ENCODE assay signal across 20 cellular contexts in the genomic region with DNA sequence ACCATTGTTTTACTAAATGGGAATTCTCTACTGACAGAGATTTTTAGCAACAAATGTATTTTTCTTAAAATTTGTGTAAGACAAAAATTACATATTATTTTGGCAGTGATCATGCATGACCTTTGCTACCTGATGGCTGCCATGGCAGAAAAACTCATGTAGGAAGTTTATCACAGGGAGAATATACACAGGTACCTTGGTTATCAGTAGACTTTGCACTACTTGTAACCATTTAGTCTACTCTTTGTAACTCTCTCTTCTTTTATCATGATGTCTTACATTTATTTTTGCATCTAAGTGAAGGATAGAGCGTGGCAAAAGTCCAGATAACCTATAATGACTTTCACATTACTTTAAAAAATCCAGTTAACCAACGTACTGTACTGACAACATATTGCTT. TPM values are rescaled to one million over a fixed set of nuclear protein-coding genes. Genes with fewer than 3 reads are reported as not detected.
A peak's percentile ranks its signal among the peaks of the same experiment; 100 is the strongest.
DNase-seq lines count a peak whose midpoint lies in the region; ATAC-seq, FAIRE-seq and TF ChIP-seq lines count a peak whose summit lies in the region.
"Had no signal": no experiment of that assay in that cellular context is flagged by ENCODE, and none has a peak within 500 bp of the region (broad histone marks: within the 10 kb centered on the region; RNA-seq: fewer than 3 reads in every experiment).

No MANE protein-coding gene starts in this region.

- BruUV-seq in MCF 10A (replicated peaks; lab: Mats Ljungman, UMichigan) (no TSS peak), HepG2 (replicated peaks; lab: Mats Ljungman, UMichigan) (no TSS peak)

- TF ChIP-seq RAD21 in HepG2 (CRISPR knock-in tag; IDR thresholded peaks at IDR 0.05): no peak

- no peak for FAIRE-seq in HepG2 (lab: Jason Lieb, UNC)

- no peaks in the 10 kb centered on the region for H3K27me3 ChIP-seq in HepG2 (ENCODE audit: control insufficient read depth in 1 of 2, insufficient read depth in 2 of 2, low read length in 2 of 2)
- no peaks in the 10 kb centered on the region for H3K27me3 ChIP-seq in tibial nerve
- H3K27me3 ChIP-seq: BLaER1, vagina had no signal

- H3K4me3 Mint-ChIP-seq in activated naive CD8-positive, alpha-beta T cell treated with anti-CD3 and anti-CD28 coated beads, Interleukin-2, amount 10 ng/mL, durations not matched to agents 7 days and 5 days: peak overlapping the region; percentile 58
- H3K4me3 Mint-ChIP-seq in activated naive CD8-positive, alpha-beta T cell treated with anti-CD3 and anti-CD28 coated beads for 36 hours: no peak overlapping the region
- H3K4me3 Mint-ChIP-seq in MCF 10A (ENCODE audit: unreplicated experiment) (no peak overlapping the region), type B pancreatic cell (no peak overlapping the region)
- H3K4me3 Mint-ChIP-seq: activated CD4-positive, alpha-beta T cell treated with anti-CD3 and anti-CD28 coated beads for 36 hours; central memory CD8-positive, alpha-beta T cell; memory B cell; nephron had no signal

- in situ Hi-C loops in HepG2 (cut with HindIII; ENCODE audit: extremely low pct_ligation_motif_present, low pct_unique_long_range_greater_than_20kb): no loop called here

- H3K4me1 Mint-ChIP-seq in activated naive CD8-positive, alpha-beta T cell treated with anti-CD3 and anti-CD28 coated beads, Interleukin-2, amount 10 ng/mL, durations not matched to agents 7 days and 5 days: peaks cover 23% of the 10 kb centered on the region
- peaks cover 26% of the 10 kb centered on the region for H3K4me1 Mint-ChIP-seq in activated naive CD8-positive, alpha-beta T cell treated with anti-CD3 and anti-CD28 coated beads for 36 hours
- H3K4me1 Mint-ChIP-seq in MCF 10A (ENCODE audit: insufficient read depth, unreplicated experiment): peaks cover 38% of the 10 kb centered on the region
- peaks cover 3% of the 10 kb centered on the region for H3K4me1 Mint-ChIP-seq in type B pancreatic cell (ENCODE audit: unreplicated experiment)

- no peaks in the 10 kb centered on the region for H4K20me1 ChIP-seq in HepG2 (ENCODE audit: insufficient read depth, low read length)

- TF ChIP-seq POLR2A in HepG2 (IDR thresholded peaks at IDR 0.05; ENCODE audit: insufficient read depth in 1 of 2, low read depth in 2 of 2, low read length in 2 of 2) (no peak), tibial nerve (IDR thresholded peaks at IDR 0.05) (no peak)

- no peak for DNase-seq in activated naive CD8-positive, alpha-beta T cell treated with anti-CD3 and anti-CD28 coated beads, Interleukin-2, amount 10 ng/mL, durations not matched to agents 7 days and 5 days
- no peak for DNase-seq in activated naive CD8-positive, alpha-beta T cell treated with anti-CD3 and anti-CD28 coated beads for 36 hours
- DNase-seq in MCF 10A (ENCODE audit: unreplicated experiment) (no peak), HepG2 (ENCODE audit: low spot score) (no peak), type B pancreatic cell (ENCODE audit: extremely low spot score, unreplicated experiment) (no peak), tibial nerve (ENCODE audit: low spot score in 2 of 2) (no peak), NCI-H1105 treated with DMSO at 0.1 percent for 48 hours (lab: John Stamatoyannopoulos, UW) (no peak)
- DNase-seq in activated effector memory CD4-positive, alpha-beta T cell treated with Interleukin-2 at 50 U/mL for 16 hours: no peak
- DNase-seq: amygdala; islet precursor cell; NCI-H1417; posterior cingulate gyrus; stimulated activated CD4-positive, alpha-beta T cell treated with anti-CD3 and anti-CD28 coated beads, Interleukin-4, amount 100 ng/mL, for 1 hour had no signal

- no peaks in the 10 kb centered on the region for H3K27me3 Mint-ChIP-seq in activated naive CD8-positive, alpha-beta T cell treated with anti-CD3 and anti-CD28 coated beads, Interleukin-2, amount 10 ng/mL, durations not matched to agents 7 days and 5 days
- H3K27me3 Mint-ChIP-seq in activated naive CD8-positive, alpha-beta T cell treated with anti-CD3 and anti-CD28 coated beads for 36 hours: no peaks in the 10 kb centered on the region
- H3K27me3 Mint-ChIP-seq in MCF 10A (ENCODE audit: insufficient read depth, unreplicated experiment) (no peaks in the 10 kb centered on the region), type B pancreatic cell (no peaks in the 10 kb centered on the region)
- H3K27me3 Mint-ChIP-seq: activated CD4-positive, alpha-beta T cell treated with anti-CD3 and anti-CD28 coated beads for 36 hours; central memory CD8-positive, alpha-beta T cell; memory B cell had no signal

- no peak overlapping the region for H3K4me2 ChIP-seq in HepG2 (ENCODE audit: low read depth, low read length)
- H3K4me2 ChIP-seq: BLaER1 had no signal

- no peak overlapping the region for H3K27ac ChIP-seq in HepG2 (ENCODE audit: extremely low read length, insufficient read depth, low read length)
- H3K27ac ChIP-seq in tibial nerve: peak overlapping the region in 1 of 4 donors; percentile 74
- H3K27ac ChIP-seq: BLaER1, vagina had no signal

- H3K9me3 ChIP-seq in HepG2 (ENCODE audit: low read length) (no peaks in the 10 kb centered on the region), tibial nerve (no peaks in the 10 kb centered on the region)
- H3K9me3 ChIP-seq: vagina had no signal

- POLR2A ChIA-PET in activated naive CD8-positive, alpha-beta T cell treated with anti-CD3 and anti-CD28 coated beads, Interleukin-2, amount 10 ng/mL, durations not matched to agents 7 days and 5 days (lab: Charles Lee): no interaction called here
- POLR2A ChIA-PET in MCF 10A (lab: Yijun Ruan, JAX): interaction anchor here (0.8 to 7.3 kb wide), 12 partner anchors 11 to 289 kb away, joined by 3 to 71 read pairs (median 5); a partner anchor contains a TSS
- POLR2A ChIA-PET in HepG2 (lab: Yijun Ruan, JAX): no interaction called here

- 93% methylated on average over 2 of the region's 2 CpGs for WGBS in HepG2 (ENCODE audit: low lambda C conversion rate)
- 66 to 76% methylated on average over 2 of the region's 2 CpGs for WGBS in tibial nerve, 2 donors

- H3K9me3 Mint-ChIP-seq in activated naive CD8-positive, alpha-beta T cell treated with anti-CD3 and anti-CD28 coated beads, Interleukin-2, amount 10 ng/mL, durations not matched to agents 7 days and 5 days: no peaks in the 10 kb centered on the region
- H3K9me3 Mint-ChIP-seq in activated naive CD8-positive, alpha-beta T cell treated with anti-CD3 and anti-CD28 coated beads for 36 hours: no peaks in the 10 kb centered on the region
- H3K9me3 Mint-ChIP-seq in MCF 10A (ENCODE audit: unreplicated experiment) (no peaks in the 10 kb centered on the region), type B pancreatic cell (peaks cover 9% of the 10 kb centered on the region)
- H3K9me3 Mint-ChIP-seq: activated T-helper 2 cell treated with anti-CD3 and anti-CD28 coated beads, Interferon-gamma antibody, Interleukin-2, Interleukin-4, amounts not matched to agents 10 μg/mL and 5 μg/mL and 100 μg/mL, durations not matched to agents 14 hours and 24 hours and 36 hours; central memory CD8-positive, alpha-beta T cell; memory B cell; nephron had no signal

- H3K4me1 ChIP-seq in HepG2 (ENCODE audit: insufficient read depth, low read length) (peaks cover 14% of the 10 kb centered on the region), tibial nerve (peaks cover 0 to 36% (median 0%) of the 10 kb centered on the region in 4 donors)

- H3K36me3 Mint-ChIP-seq in activated naive CD8-positive, alpha-beta T cell treated with anti-CD3 and anti-CD28 coated beads, Interleukin-2, amount 10 ng/mL, durations not matched to agents 7 days and 5 days: peaks cover 2% of the 10 kb centered on the region
- H3K36me3 Mint-ChIP-seq in activated naive CD8-positive, alpha-beta T cell treated with anti-CD3 and anti-CD28 coated beads for 36 hours: peaks cover 9% of the 10 kb centered on the region
- peaks cover 7% of the 10 kb centered on the region for H3K36me3 Mint-ChIP-seq in MCF 10A (ENCODE audit: insufficient read depth, unreplicated experiment)
- H3K36me3 Mint-ChIP-seq in type B pancreatic cell: peaks cover 17% of the 10 kb centered on the region
- H3K36me3 Mint-ChIP-seq: memory B cell had no signal

- H3K79me2 ChIP-seq in HepG2 (ENCODE audit: insufficient read depth, low read length): peaks cover 8% of the 10 kb centered on the region

- H3K4me3 ChIP-seq in HepG2 (replicated peaks in 1 of 3; ENCODE audit: insufficient read depth in 1 of 3, low read depth in 2 of 3, low read length in 3 of 3): no peak overlapping the region
- no peak overlapping the region for H3K4me3 ChIP-seq in tibial nerve
- H3K4me3 ChIP-seq: BLaER1, vagina had no signal

- H3K9ac ChIP-seq in HepG2 (ENCODE audit: insufficient read depth, low read depth, low read length): no peak overlapping the region
- H3K9ac ChIP-seq: BLaER1 had no signal

- no peak for TF ChIP-seq EP300 in HepG2 (IDR thresholded peaks at IDR 0.05; ENCODE audit: low read depth in 2 of 2, low read length in 2 of 2)
- no peak for TF ChIP-seq EP300 in HepG2 (CRISPR knock-in tag; IDR thresholded peaks at IDR 0.05; ENCODE audit: borderline replicate concordance)
- TF ChIP-seq EP300 in tibial nerve (IDR thresholded peaks at IDR 0.05): no peak

- no peak overlapping the region for H2AFZ ChIP-seq in HepG2 (ENCODE audit: low read length)

- intact Hi-C loops in MCF 10A (cut with micrococcal nuclease) (no loop called here), HepG2 (cut with micrococcal nuclease; ENCODE audit: unreplicated experiment) (no loop called here)

- ATAC-seq in activated naive CD8-positive, alpha-beta T cell treated with anti-CD3 and anti-CD28 coated beads, Interleukin-2, amount 10 ng/mL, durations not matched to agents 7 days and 5 days (ENCODE audit: low read depth): no peak
- no peak for ATAC-seq in HepG2

- H3K36me3 ChIP-seq in HepG2 (replicated peaks in 1 of 2; ENCODE audit: control insufficient read depth in 1 of 2, insufficient read depth in 2 of 2, low read length in 2 of 2): no peaks in the 10 kb centered on the region
- no peaks in the 10 kb centered on the region for H3K36me3 ChIP-seq in tibial nerve
- H3K36me3 ChIP-seq: BLaER1, vagina had no signal

- H3K27ac Mint-ChIP-seq in activated naive CD8-positive, alpha-beta T cell treated with anti-CD3 and anti-CD28 coated beads, Interleukin-2, amount 10 ng/mL, durations not matched to agents 7 days and 5 days: no peak overlapping the region
- no peak overlapping the region for H3K27ac Mint-ChIP-seq in activated naive CD8-positive, alpha-beta T cell treated with anti-CD3 and anti-CD28 coated beads for 36 hours
- peak overlapping the region; percentile 90 for H3K27ac Mint-ChIP-seq in MCF 10A (ENCODE audit: low read depth, unreplicated experiment)
- peak overlapping the region; percentile 57 for H3K27ac Mint-ChIP-seq in type B pancreatic cell
- H3K27ac Mint-ChIP-seq: activated T-helper 2 cell treated with anti-CD3 and anti-CD28 coated beads, Interferon-gamma antibody, Interleukin-2, Interleukin-4, amounts not matched to agents 10 μg/mL and 5 μg/mL and 100 μg/mL, durations not matched to agents 14 hours and 24 hours and 36 hours had no signal

- CTCF ChIA-PET in MCF 10A (lab: Yijun Ruan, JAX): interaction anchor here (0.6 kb wide), 1 partner anchor 1659 kb away, joined by 3 read pairs; no protein-coding TSS in a partner anchor
- CTCF ChIA-PET in HepG2 (lab: Yijun Ruan, JAX; ENCODE audit: low intra/inter-chr PET ratio, low total read pairs): no interaction called here

- TF ChIP-seq CTCF in MCF 10A (IDR thresholded peaks at IDR 0.05; ENCODE audit: unreplicated experiment): no peak
- no peak for TF ChIP-seq CTCF in HepG2 (CRISPR knock-in tag; IDR thresholded peaks at IDR 0.05)
- TF ChIP-seq CTCF in type B pancreatic cell (conservative IDR thresholded peaks at IDR 0.05): no peak
- no peak for TF ChIP-seq CTCF in tibial nerve (IDR thresholded peaks at IDR 0.05)

RNA-seq across cellular contexts. Expression of a gene that starts 34.1 kb away (rescaled TPM):
- 10 to 100 TPM; 16.7 to 19.4 TPM for total RNA-seq in activated naive CD8-positive, alpha-beta T cell treated with anti-CD3 and anti-CD28 coated beads, Interleukin-2, amount 10 ng/mL, durations not matched to agents 7 days and 5 days
- 10 to 100 TPM; 17.4 to 20.7 TPM for total RNA-seq in activated naive CD8-positive, alpha-beta T cell treated with anti-CD3 and anti-CD28 coated beads for 36 hours
- total RNA-seq in MCF 10A (2022): 51.8 and 69.0 TPM in 2 replicates
- 29.1 and 31.4 TPM in 2 replicates for total RNA-seq in HepG2 (2016; rRNA removed; fragmentation: Illumina TruSeq; extraction: Trizol)
- 23.6 and 27.7 TPM in 2 replicates for total RNA-seq in HepG2 (2016; cell fraction: cytosol; rRNA removed; fragmentation: Illumina TruSeq; extraction: Trizol; ENCODE audit: low read depth)
- 27.1 and 27.9 TPM in 2 replicates for total RNA-seq in HepG2 (2016; cell fraction: insoluble cytoplasmic fraction; rRNA removed; fragmentation: Illumina TruSeq; extraction: Trizol)
- 34.9 and 39.7 TPM in 2 replicates for total RNA-seq in HepG2 (2016; cell fraction: membrane; rRNA removed; fragmentation: Illumina TruSeq; extraction: Trizol)
- 13.9 and 19.8 TPM in 2 replicates for total RNA-seq in HepG2 (2016; cell fraction: nucleus; rRNA removed; fragmentation: Illumina TruSeq; extraction: Trizol)
- 5.3 and 7.1 TPM in 2 replicates for polyA plus RNA-seq in HepG2 (2011; rRNA removed)
- 5.4 and 8.4 TPM in 2 replicates for polyA plus RNA-seq in HepG2 (2011; cell fraction: cytosol; rRNA removed)
- polyA plus RNA-seq in HepG2 (2011; cell fraction: nucleus; rRNA removed): 2.7 and 4.4 TPM in 2 replicates
- polyA plus RNA-seq in HepG2 (2012): 8.7 and 10.0 TPM in 2 replicates
- 45.4 and 52.0 TPM in 2 replicates for polyA plus RNA-seq in HepG2 (2016; cell fraction: cytosol; fragmentation: Illumina TruSeq; extraction: Trizol; ENCODE audit: low read depth)
- 20.1 and 20.9 TPM in 2 replicates for polyA plus RNA-seq in HepG2 (2016; cell fraction: insoluble cytoplasmic fraction; fragmentation: Illumina TruSeq; extraction: Trizol; ENCODE audit: low read depth)
- 31.9 and 38.5 TPM in 2 replicates for polyA plus RNA-seq in HepG2 (2016; cell fraction: membrane; fragmentation: Illumina TruSeq; extraction: Trizol; ENCODE audit: low read depth)
- polyA plus RNA-seq in HepG2 (2016; cell fraction: nucleus; fragmentation: Illumina TruSeq; extraction: Trizol; ENCODE audit: insufficient read depth, low read depth): 25.8 and 29.3 TPM in 2 replicates
- polyA minus RNA-seq in HepG2 (2011; rRNA and poly(A)+ RNA removed; ENCODE audit: low replicate concordance): 2.4 and 4.6 TPM in 2 replicates
- 9.3 and 9.6 TPM in 2 replicates for polyA minus RNA-seq in HepG2 (2011; cell fraction: cytosol; rRNA and poly(A)+ RNA removed)
- polyA minus RNA-seq in HepG2 (2011; cell fraction: nucleus; rRNA and poly(A)+ RNA removed): 6.3 and 7.8 TPM in 2 replicates
- 38.1 and 57.0 TPM in 2 replicates for total RNA-seq in type B pancreatic cell (ENCODE audit: low replicate concordance)
- 10 to 100 TPM; 45.9 to 67.4 (median 63.3) TPM for total RNA-seq in tibial nerve

Comparison
In these comparisons a context has a peak if more than half of its experiments do, and no peak if none do; other contexts are left out.
1. H3K27ac Mint-ChIP-seq: peak in MCF 10A (single experiment) and type B pancreatic cell (single experiment); none in activated naive CD8-positive, alpha-beta T cell treated with anti-CD3 and anti-CD28 coated beads, Interleukin-2, amount 10 ng/mL, durations not matched to agents 7 days and 5 days (single experiment) and activated naive CD8-positive, alpha-beta T cell treated with anti-CD3 and anti-CD28 coated beads for 36 hours (single experiment).